ENCODE assay signal across 8 cellular contexts in the genomic region with DNA sequence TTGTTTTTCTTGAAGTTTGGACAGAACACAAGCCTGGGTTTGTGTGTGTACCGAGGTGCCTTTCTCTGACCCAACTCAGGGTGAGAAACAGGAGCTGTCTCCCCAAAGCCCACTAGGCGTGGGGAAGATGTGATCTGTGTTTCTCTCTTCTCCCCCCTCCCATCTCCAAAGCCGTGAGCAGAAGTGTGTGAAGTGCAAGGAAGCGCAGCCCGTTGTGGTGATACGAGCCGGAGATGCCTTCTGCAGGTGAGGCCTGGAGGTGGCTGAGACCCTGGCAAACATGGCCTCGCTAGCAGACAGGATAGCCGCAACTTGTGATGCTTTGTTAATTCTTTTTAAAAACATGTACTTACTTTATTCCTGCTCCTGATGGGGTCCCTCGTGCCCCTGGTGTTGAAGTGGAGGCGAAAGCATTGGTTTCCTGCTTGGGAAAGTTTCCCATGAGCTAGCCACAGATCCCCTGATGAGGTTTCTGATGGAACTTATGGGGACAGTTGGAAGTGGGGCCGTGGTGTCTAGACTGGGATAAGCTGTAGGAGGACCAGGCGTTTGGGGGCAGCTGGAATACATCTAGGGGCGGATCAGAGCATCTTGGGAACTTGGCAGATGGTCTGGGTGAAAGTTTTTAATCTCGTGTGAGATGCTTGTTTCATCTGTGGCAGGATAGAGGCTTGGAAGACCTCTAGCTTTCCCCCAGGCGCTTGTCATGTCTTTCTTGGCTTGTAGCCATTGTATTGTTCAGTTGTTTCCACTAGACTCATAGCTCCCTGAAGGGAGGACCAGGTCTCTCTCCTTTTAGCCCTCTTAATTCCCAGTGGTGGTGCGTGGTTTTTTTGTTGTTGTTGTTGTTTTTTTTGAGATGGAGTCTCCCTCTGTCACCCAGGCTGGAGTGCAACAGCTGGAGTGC. TPM values are rescaled to one million over a fixed set of nuclear protein-coding genes. Genes with fewer than 3 reads are reported as not detected.
DNase-seq lines count a peak whose midpoint lies in the region; ATAC-seq and TF ChIP-seq lines count a peak whose summit lies in the region.

No MANE protein-coding gene starts in this region.

- H3K4me3 ChIP-seq in suprapubic skin: peak overlapping the region; percentile 100

- intact Hi-C loops in activated CD4-positive, alpha-beta T cell treated with anti-CD3 and anti-CD28 coated beads for 36 hours (cut with DNase I, micrococcal nuclease): loop anchor here (1.0 kb wide), 9 partner anchors 21 to 510 kb away; a partner anchor contains a TSS

- H3K4me1 Mint-ChIP-seq in activated CD4-positive, alpha-beta T cell treated with anti-CD3 and anti-CD28 coated beads for 36 hours: peaks cover 35% of the 10 kb centered on the region
- peaks cover 37% of the 10 kb centered on the region for H3K4me1 Mint-ChIP-seq in activated CD4-positive, alpha-beta memory T cell treated with anti-CD3 and anti-CD28 coated beads, Interleukin-2, amount 10 ng/mL, durations not matched to agents 7 days and 5 days
- peaks cover 48 to 49% of the 10 kb centered on the region in 2 donors for H3K4me1 Mint-ChIP-seq in immature natural killer cell

- no peak for TF ChIP-seq CTCF in suprapubic skin (IDR thresholded peaks at IDR 0.05)

- peak overlapping the region; percentile 89 for H3K27ac ChIP-seq in suprapubic skin

- peaks cover 5% of the 10 kb centered on the region for H3K36me3 ChIP-seq in suprapubic skin

- H3K27me3 Mint-ChIP-seq in activated CD4-positive, alpha-beta T cell treated with anti-CD3 and anti-CD28 coated beads for 36 hours: no peaks in the 10 kb centered on the region
- no peaks in the 10 kb centered on the region for H3K27me3 Mint-ChIP-seq in activated CD4-positive, alpha-beta memory T cell treated with anti-CD3 and anti-CD28 coated beads, Interleukin-2, amount 10 ng/mL, durations not matched to agents 7 days and 5 days
- peaks cover 14 to 39% (median 25%) of the 10 kb centered on the region in 3 donors for H3K27me3 Mint-ChIP-seq in immature natural killer cell (ENCODE audit: low read depth in 3 of 3)

- peaks cover 11% of the 10 kb centered on the region for H3K36me3 Mint-ChIP-seq in activated CD4-positive, alpha-beta T cell treated with anti-CD3 and anti-CD28 coated beads for 36 hours (ENCODE audit: low read depth)
- H3K36me3 Mint-ChIP-seq in activated CD4-positive, alpha-beta memory T cell treated with anti-CD3 and anti-CD28 coated beads, Interleukin-2, amount 10 ng/mL, durations not matched to agents 7 days and 5 days (ENCODE audit: low read depth): peaks cover 23% of the 10 kb centered on the region
- peaks cover 0 to 4% (median 3%) of the 10 kb centered on the region in 3 donors for H3K36me3 Mint-ChIP-seq in immature natural killer cell

- CTCF ChIA-PET in activated CD4-positive, alpha-beta T cell treated with anti-CD3 and anti-CD28 coated beads for 36 hours (lab: Charles Lee): interaction anchor here (0.6 to 1.5 kb wide), 3 partner anchors 9 to 804 kb away, joined by 3 to 4 read pairs (median 3); no protein-coding TSS in a partner anchor
- CTCF ChIA-PET in activated CD4-positive, alpha-beta memory T cell treated with anti-CD3 and anti-CD28 coated beads, Interleukin-2, amount 10 ng/mL, durations not matched to agents 7 days and 5 days (lab: Charles Lee): interaction anchor here (1.2 kb wide), 1 partner anchor 30 kb away, joined by 5 read pairs; no protein-coding TSS in a partner anchor

- no peak for ATAC-seq in activated CD4-positive, alpha-beta T cell treated with anti-CD3 and anti-CD28 coated beads for 36 hours
- no peak for ATAC-seq in GM19397 (IDR thresholded peaks at IDR 0.05; ENCODE audit: unreplicated experiment)

- H3K4me3 Mint-ChIP-seq in activated CD4-positive, alpha-beta T cell treated with anti-CD3 and anti-CD28 coated beads for 36 hours: peak overlapping the region; percentile 86
- H3K4me3 Mint-ChIP-seq in activated CD4-positive, alpha-beta memory T cell treated with anti-CD3 and anti-CD28 coated beads, Interleukin-2, amount 10 ng/mL, durations not matched to agents 7 days and 5 days: peak overlapping the region; percentile 74
- peak overlapping the region; percentile 62 to 81 (median 78) for H3K4me3 Mint-ChIP-seq in immature natural killer cell

- POLR2A ChIA-PET in activated CD4-positive, alpha-beta T cell treated with anti-CD3 and anti-CD28 coated beads for 36 hours (lab: Charles Lee): no interaction called here
- POLR2A ChIA-PET in activated CD4-positive, alpha-beta memory T cell treated with anti-CD3 and anti-CD28 coated beads, Interleukin-2, amount 10 ng/mL, durations not matched to agents 7 days and 5 days (lab: Charles Lee): interaction anchor here (1.0 to 8.1 kb wide), 6 partner anchors 8 to 136 kb away, joined by 3 to 38 read pairs (median 8); a partner anchor contains a TSS

- no peak for TF ChIP-seq EP300 in suprapubic skin (IDR thresholded peaks at IDR 0.05)

- WGBS in suprapubic skin: 32% methylated on average over 16 of the region's 17 CpGs

- peak overlapping the region; percentile 77 for H3K27ac Mint-ChIP-seq in activated CD4-positive, alpha-beta T cell treated with anti-CD3 and anti-CD28 coated beads for 36 hours
- peak overlapping the region; percentile 56 for H3K27ac Mint-ChIP-seq in activated CD4-positive, alpha-beta memory T cell treated with anti-CD3 and anti-CD28 coated beads, Interleukin-2, amount 10 ng/mL, durations not matched to agents 7 days and 5 days
- H3K27ac Mint-ChIP-seq in immature natural killer cell: peak overlapping the region; percentile 81 to 92 (median 89)

- no peak for TF ChIP-seq POLR2A in suprapubic skin (IDR thresholded peaks at IDR 0.05)

- H3K4me1 ChIP-seq in suprapubic skin: peaks cover 48% of the 10 kb centered on the region

- no peaks in the 10 kb centered on the region for H3K27me3 ChIP-seq in suprapubic skin

- H3K9me3 Mint-ChIP-seq in activated CD4-positive, alpha-beta T cell treated with anti-CD3 and anti-CD28 coated beads for 36 hours (ENCODE audit: low read depth): no peaks in the 10 kb centered on the region
- no peaks in the 10 kb centered on the region for H3K9me3 Mint-ChIP-seq in activated CD4-positive, alpha-beta memory T cell treated with anti-CD3 and anti-CD28 coated beads, Interleukin-2, amount 10 ng/mL, durations not matched to agents 7 days and 5 days
- H3K9me3 Mint-ChIP-seq in immature natural killer cell: no peaks in the 10 kb centered on the region

- no peaks in the 10 kb centered on the region for H3K9me3 ChIP-seq in suprapubic skin

- DNase-seq in activated CD4-positive, alpha-beta T cell treated with anti-CD3 and anti-CD28 coated beads for 36 hours: no peak
- DNase-seq in activated CD4-positive, alpha-beta T cell treated with anti-CD3 and anti-CD28 coated beads, Interleukin-2, amount 50 U/mL, for 1 hour: no peak
- no peak for DNase-seq in activated CD4-positive, alpha-beta memory T cell treated with anti-CD3 and anti-CD28 coated beads, Interleukin-2, amount 10 ng/mL, durations not matched to agents 7 days and 5 days
- no peak for DNase-seq in immature natural killer cell
- no peak for DNase-seq in suprapubic skin (ENCODE audit: low spot score in 2 of 2)
- no peak for DNase-seq in NCI-H2227 treated with DMSO at 0.1 percent for 48 hours (lab: John Stamatoyannopoulos, UW)
- no peak for DNase-seq in central memory CD4-positive, alpha-beta T cell

RNA-seq across cellular contexts. Expression of a gene that starts 0.9 kb away (rescaled TPM):
- 10 to 100 TPM; 29.6 to 36.2 TPM for total RNA-seq in activated CD4-positive, alpha-beta T cell treated with anti-CD3 and anti-CD28 coated beads for 36 hours
- total RNA-seq in activated CD4-positive, alpha-beta memory T cell treated with anti-CD3 and anti-CD28 coated beads, Interleukin-2, amount 10 ng/mL, durations not matched to agents 7 days and 5 days: 10 to 100 TPM; 16.5 to 17.3 TPM
- 10 to 100 TPM; 21.4 to 23.0 (median 22.0) TPM for polyA plus RNA-seq in immature natural killer cell
- 10 to 100 TPM in 2 of 4 donors, 1 to 10 TPM in 2; 7.8 to 17.8 (median 10.9) TPM for total RNA-seq in suprapubic skin

RNA-seq across cellular contexts. Expression of a gene that starts 1.0 kb away (rescaled TPM):
- 10 to 100 TPM; 44.0 to 49.7 TPM for total RNA-seq in activated CD4-positive, alpha-beta T cell treated with anti-CD3 and anti-CD28 coated beads for 36 hours
- 100 to 1,000 TPM; 155 to 156 TPM for total RNA-seq in activated CD4-positive, alpha-beta memory T cell treated with anti-CD3 and anti-CD28 coated beads, Interleukin-2, amount 10 ng/mL, durations not matched to agents 7 days and 5 days
- polyA plus RNA-seq in immature natural killer cell: 100 to 1,000 TPM; 129 to 157 (median 141) TPM
- 10 to 100 TPM; 12.4 to 15.8 (median 14.6) TPM for total RNA-seq in suprapubic skin

RNA-seq across cellular contexts. Expression of a gene that starts 20.9 kb away (rescaled TPM):
- 1 to 10 TPM; 3.6 to 4.1 TPM for total RNA-seq in activated CD4-positive, alpha-beta T cell treated with anti-CD3 and anti-CD28 coated beads for 36 hours
- total RNA-seq in activated CD4-positive, alpha-beta memory T cell treated with anti-CD3 and anti-CD28 coated beads, Interleukin-2, amount 10 ng/mL, durations not matched to agents 7 days and 5 days: 10 to 100 TPM; 16.5 to 16.6 TPM
- polyA plus RNA-seq in immature natural killer cell: 10 to 100 TPM in 2 of 3 donors, 1 to 10 TPM in 1; 9.0 to 12.4 (median 11.7) TPM
- total RNA-seq in suprapubic skin: under 1 TPM in 2 of 4 donors, not detected in 2; 0.40 to 0.44 TPM

RNA-seq across cellular contexts. Expression of a gene that starts 44.3 kb away (rescaled TPM):
- 10 to 100 TPM; 62.8 to 81.1 TPM for total RNA-seq in activated CD4-positive, alpha-beta T cell treated with anti-CD3 and anti-CD28 coated beads for 36 hours
- 100 to 1,000 TPM; 134 to 139 TPM for total RNA-seq in activated CD4-positive, alpha-beta memory T cell treated with anti-CD3 and anti-CD28 coated beads, Interleukin-2, amount 10 ng/mL, durations not matched to agents 7 days and 5 days
- 10 to 100 TPM; 79.4 to 96.6 (median 87.6) TPM for polyA plus RNA-seq in immature natural killer cell
- 10 to 100 TPM; 18.9 to 77.6 (median 44.7) TPM for total RNA-seq in suprapubic skin

RNA-seq across cellular contexts. Expression of a gene that starts 56.4 kb away (rescaled TPM):
- 100 to 1,000 TPM; 155 to 200 TPM for total RNA-seq in activated CD4-positive, alpha-beta T cell treated with anti-CD3 and anti-CD28 coated beads for 36 hours
- 100 to 1,000 TPM; 580 to 588 TPM for total RNA-seq in activated CD4-positive, alpha-beta memory T cell treated with anti-CD3 and anti-CD28 coated beads, Interleukin-2, amount 10 ng/mL, durations not matched to agents 7 days and 5 days
- 1,000 to 10,000 TPM; 2,079 to 2,787 (median 2,690) TPM for polyA plus RNA-seq in immature natural killer cell
- 10 to 100 TPM; 22.4 to 39.1 (median 29.7) TPM for total RNA-seq in suprapubic skin
